In genomic region chr22:22291129-22291806, GRCh38 we compare ENCODE assay signal across 21 cellular contexts. TPM values are rescaled to one million over a fixed set of nuclear protein-coding genes. Genes with fewer than 3 reads are reported as not detected.
"Had no signal": no experiment of that assay in that cellular context is flagged by ENCODE, and none has a peak within 500 bp of the region (broad histone marks: within the 10 kb centered on the region; RNA-seq: fewer than 3 reads in every experiment).

No MANE protein-coding gene starts in this region.

RNA-seq across cellular contexts. Expression of gene VPREB1, which starts 46.7 kb away (rescaled TPM):
- total RNA-seq: naive thymus-derived CD4-positive, alpha-beta T cell; natural killer cell; occipital lobe; osteoblast; ovary; progenitor cell of endocrine pancreas; psoas muscle; renal cortical epithelial cell; right cardiac atrium; sciatic nerve; smooth muscle cell; spleen; subcutaneous adipose tissue; temporal lobe; thoracic aorta; thyroid gland; tibial nerve; upper lobe of left lung; ureter; vagina had no signal
- polyA plus RNA-seq: naive thymus-derived CD4-positive, alpha-beta T cell; neural cell; ovary; psoas muscle; right cardiac atrium; smooth muscle cell had no signal
